ENCODE assay signal across 10 cellular contexts in the genomic region with DNA sequence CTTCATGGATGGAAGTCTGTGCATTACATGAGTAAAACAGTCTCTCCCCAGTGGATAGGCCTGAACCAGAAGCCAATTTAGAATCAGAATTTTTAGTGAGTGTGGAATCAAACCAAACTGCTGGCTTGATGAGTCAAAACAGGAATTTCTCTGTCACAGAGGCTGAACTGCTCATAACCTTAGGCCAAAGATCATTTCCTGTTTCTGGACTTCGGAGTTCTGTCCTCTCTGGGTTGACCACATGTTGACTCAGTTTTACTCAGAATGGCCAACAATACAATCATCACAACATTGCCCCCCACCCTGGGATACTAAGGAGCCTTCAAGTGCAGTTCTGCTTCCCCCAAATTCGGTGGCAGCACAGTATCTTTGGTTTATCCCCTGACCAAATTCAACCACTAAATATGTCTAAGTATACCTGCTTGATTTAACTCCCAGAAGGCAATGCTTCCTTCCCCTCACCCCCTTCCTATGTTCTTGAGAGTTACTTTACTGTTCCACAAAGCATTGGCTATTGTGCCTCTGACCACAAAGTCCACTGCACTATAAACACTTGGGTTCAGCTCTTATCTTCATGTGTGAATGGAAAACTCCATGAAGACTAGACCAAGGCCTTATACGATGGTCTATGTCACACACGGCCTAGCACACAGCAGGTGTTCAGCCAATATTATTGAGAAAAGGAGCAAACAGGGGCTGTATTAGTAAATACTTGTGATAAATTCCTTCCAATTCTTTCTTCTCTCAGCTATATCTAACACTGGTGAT.
A peak's percentile ranks its signal among the peaks of the same experiment; 100 is the strongest.
DNase-seq lines count a peak whose midpoint lies in the region; ATAC-seq, FAIRE-seq and TF ChIP-seq lines count a peak whose summit lies in the region.
"Had no signal": no experiment of that assay in that cellular context is flagged by ENCODE, and none has a peak within 500 bp of the region (broad histone marks: within the 10 kb centered on the region; RNA-seq: fewer than 3 reads in every experiment).

No MANE protein-coding gene starts in this region.

- TF ChIP-seq CTCF in D721Med (IDR thresholded peaks at IDR 0.05; ENCODE audit: insufficient read depth, missing control alignments), result no peak

- TF ChIP-seq POLR2A in GM12891 (IDR thresholded peaks at IDR 0.05; ENCODE audit: low read depth, low read length), result no peak

- ATAC-seq in GM21390 (IDR thresholded peaks at IDR 0.05; ENCODE audit: unreplicated experiment) (peak; percentile 93), HG03159 (IDR thresholded peaks at IDR 0.05; ENCODE audit: unreplicated experiment) (peak; percentile 89), esophagus mucosa (peak; percentile 42)
- ATAC-seq: upper lobe of right lung had no signal

- no peak for DNase-seq in GM12891 (ENCODE audit: insufficient read length, low spot score)
- DNase-seq in D721Med (ENCODE audit: insufficient read length, low spot score), result no peak
- no peak for DNase-seq in AML-193 (lab: John Stamatoyannopoulos, UW)
- no peak for DNase-seq in NOMO-1 treated with DMSO at 0.1 percent for 48 hours (lab: John Stamatoyannopoulos, UW; ENCODE audit: unreplicated experiment)
- DNase-seq in dedifferentiated amniotic fluid mesenchymal stem cell (ENCODE audit: extremely low spot score), result no peak
- DNase-seq: spleen, upper lobe of right lung had no signal

- FAIRE-seq in GM12891 (lab: Jason Lieb, UNC), result peak; percentile 78
- FAIRE-seq in D721Med (lab: Jason Lieb, UNC), result no peak

TF ChIP-seq in GM12891, 5 proteins besides CTCF, POLR2A, EP300 and RAD21:
- no peak for TF ChIP-seq POU2F2 (IDR thresholded peaks at IDR 0.05; ENCODE audit: low read depth, low read length)
- TF ChIP-seq PAX5 (IDR thresholded peaks at IDR 0.05; ENCODE audit: insufficient read depth, low read length, severe bottlenecking), result peak; percentile 92
- TF ChIP-seq SPI1 (IDR thresholded peaks at IDR 0.05; ENCODE audit: low read depth, low read length), result peak; percentile 87

Comparison
In these comparisons a context has a peak if more than half of its experiments do, and no peak if none do; other contexts are left out.
1. ATAC-seq: peak in every context shown above with its lines; median percentile 93 in GM21390; 89 in HG03159; 42 in esophagus mucosa.